Comparison of ENCODE assay signal across 25 cellular contexts in the genomic region with DNA sequence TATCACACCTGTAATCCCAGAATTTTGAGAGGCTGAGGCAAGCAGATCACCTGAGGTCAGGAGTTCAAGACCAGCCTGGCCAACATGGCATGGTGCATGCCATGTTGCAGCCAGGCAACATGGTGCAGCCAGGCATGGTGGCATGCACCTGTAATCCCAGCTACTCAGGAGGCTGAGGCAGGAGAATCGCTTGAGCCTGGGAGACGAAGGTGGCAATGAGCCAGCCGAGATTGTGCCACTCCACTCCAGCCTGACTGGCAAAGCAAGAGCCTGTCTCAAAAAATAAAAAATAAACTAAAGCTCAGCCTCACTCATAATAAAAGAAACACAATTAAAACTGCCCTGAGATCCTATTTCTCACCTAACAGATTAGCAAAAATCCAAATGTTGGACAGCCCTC. TPM values are rescaled to one million over a fixed set of nuclear protein-coding genes. Genes with fewer than 3 reads are reported as not detected.
A peak's percentile ranks its signal among the peaks of the same experiment; 100 is the strongest.
DNase-seq lines count a peak whose midpoint lies in the region; ATAC-seq, FAIRE-seq and TF ChIP-seq lines count a peak whose summit lies in the region.
"Had no signal": no experiment of that assay in that cellular context is flagged by ENCODE, and none has a peak within 500 bp of the region (broad histone marks: within the 10 kb centered on the region; RNA-seq: fewer than 3 reads in every experiment).

No MANE protein-coding gene starts in this region.

- DNase-seq in MG63 = peak; percentile 20
- DNase-seq in fibroblast of mammary gland (ENCODE audit: low read depth) = peak; percentile 34
- DNase-seq in lung (ENCODE audit: low spot score) = peak; percentile 35
- DNase-seq in HK-2 (ENCODE audit: unreplicated experiment) = no peak
- no peak for DNase-seq in urothelium cell line (ENCODE audit: low spot score)
- DNase-seq: BE2C; Calu3; CD8-positive, alpha-beta T cell; DMS153; NCI-H1092; NCI-H1436; NCI-H187 treated with DMSO at 0.1 percent for 48 hours; NCI-H2107; NCI-H2227 treated with DMSO at 0.1 percent for 48 hours; NCI-H510A; NCI-H774 had no signal

- no peak for FAIRE-seq in urothelium cell line (lab: Jason Lieb, UNC)
- FAIRE-seq: GM18507, H1 had no signal

- no peaks in the 10 kb centered on the region for H4K20me1 ChIP-seq in BLaER1 treated with 17β-estradiol and CSF1 and Interleukin-3, amounts not matched to agents 10 nM and 100 nM

- peaks cover 54 to 66% (median 56%) of the 10 kb centered on the region in 10 experiments for H3K4me1 ChIP-seq in BLaER1 treated with 17β-estradiol and CSF1 and Interleukin-3, amounts not matched to agents 10 nM and 100 nM
- H3K4me1 ChIP-seq in lung (ENCODE audit: control insufficient read depth in 2 of 2, insufficient read depth in 2 of 2, low read length in 2 of 2) = no peaks in the 10 kb centered on the region
- H3K4me1 ChIP-seq: A549, BE2C, SJSA1 had no signal

- H3K9ac ChIP-seq in BLaER1 treated with 17β-estradiol and CSF1 and Interleukin-3, amounts not matched to agents 10 nM and 100 nM = no peak overlapping the region; a peak in 1 of 22 replicates

- H3K27ac ChIP-seq in BLaER1 treated with 17β-estradiol and CSF1 and Interleukin-3, amounts not matched to agents 10 nM and 100 nM = no peak overlapping the region
- no peak overlapping the region for H3K27ac ChIP-seq in lung (ENCODE audit: low read depth in 1 of 2, low read length in 1 of 2)
- H3K27ac ChIP-seq: A549, SJSA1 had no signal

- no peaks in the 10 kb centered on the region for H3K9me3 ChIP-seq in BLaER1 treated with 17β-estradiol and CSF1 and Interleukin-3, amounts not matched to agents 10 nM and 100 nM (replicated peaks in 1 of 11)
- H3K9me3 ChIP-seq in MG63 = peaks cover 4% of the 10 kb centered on the region; the same call in 1 of the 2 replicates
- H3K9me3 ChIP-seq in lung (ENCODE audit: control insufficient read depth in 2 of 2, insufficient read depth in 1 of 2, low read length in 1 of 2) = no peaks in the 10 kb centered on the region
- H3K9me3 ChIP-seq: A549, BE2C, SJSA1 had no signal

- no peaks in the 10 kb centered on the region for H3K27me3 ChIP-seq in BLaER1 treated with 17β-estradiol and CSF1 and Interleukin-3, amounts not matched to agents 10 nM and 100 nM
- H3K27me3 ChIP-seq in MG63 (peaks cover 11% of the 10 kb centered on the region), lung (ENCODE audit: control insufficient read depth, insufficient read depth) (no peaks in the 10 kb centered on the region)

- ATAC-seq in lung (ENCODE audit: insufficient read depth, low FRiP score) = no peak
- ATAC-seq in GM21723 (IDR thresholded peaks at IDR 0.05; ENCODE audit: unreplicated experiment) = no peak
- ATAC-seq: A549; CD8-positive, alpha-beta T cell; HCT116; K562; Right ventricle myocardium inferior had no signal

- 61 to 68% methylated on average over 3 of the region's 3 CpGs for WGBS in lung, 2 donors

- TF ChIP-seq CTCF in fibroblast of mammary gland (conservative IDR thresholded peaks at IDR 0.05; ENCODE audit: control insufficient read depth, insufficient read depth, low read depth, low read length) (no peak), lung (IDR thresholded peaks at IDR 0.05; ENCODE audit: control extremely low read depth, extremely low read depth) (no peak)

- no peak overlapping the region for H3K4me3 ChIP-seq in BLaER1 treated with 17β-estradiol and CSF1 and Interleukin-3, amounts not matched to agents 10 nM and 100 nM
- no peak overlapping the region for H3K4me3 ChIP-seq in MG63
- H3K4me3 ChIP-seq in fibroblast of mammary gland (ENCODE audit: control insufficient read depth, low read depth, low read length) = no peak overlapping the region
- H3K4me3 ChIP-seq in lung = no peak overlapping the region
- H3K4me3 ChIP-seq: A549, K562, SJSA1 had no signal

- peak overlapping the region; percentile 46 to 98 (median 89); a peak in 17 of 22 replicates for H3K4me2 ChIP-seq in BLaER1 treated with 17β-estradiol and CSF1 and Interleukin-3, amounts not matched to agents 10 nM and 100 nM
- H3K4me2 ChIP-seq: A549 had no signal

- H3K36me3 ChIP-seq in BLaER1 treated with 17β-estradiol and CSF1 and Interleukin-3, amounts not matched to agents 10 nM and 100 nM = no peaks in the 10 kb centered on the region
- H3K36me3 ChIP-seq in MG63 (no peaks in the 10 kb centered on the region), lung (ENCODE audit: control insufficient read depth in 2 of 2, insufficient read depth in 2 of 2, low read length in 2 of 2) (no peaks in the 10 kb centered on the region)
- H3K36me3 ChIP-seq: BE2C, SJSA1 had no signal

RNA-seq across cellular contexts. Expression of gene MAP3K10, which starts 49.7 kb away (rescaled TPM):
- total RNA-seq in MG63 (2014; rRNA removed; shearing (Covaris generic); ENCODE audit: low replicate concordance) = 4.2 and 13.8 TPM in 2 replicates
- total RNA-seq in lung = 10 to 100 TPM in 1 of 2 donors, 1 to 10 TPM in 1; 4.4 to 18.0 TPM
- 10 to 100 TPM in 1 of 2 donors, 1 to 10 TPM in 1; 6.9 to 15.7 TPM for polyA plus RNA-seq in lung

RNA-seq across cellular contexts. Expression of gene ZNF780A, which starts 50.8 kb away (rescaled TPM):
- total RNA-seq in MG63 (2014; rRNA removed; shearing (Covaris generic); ENCODE audit: low replicate concordance) = 1.5 and 61.0 TPM in 2 replicates
- 10 to 100 TPM; 17.6 to 22.5 TPM for total RNA-seq in lung
- polyA plus RNA-seq in lung = 10 to 100 TPM; 10.4 to 32.9 TPM

Comparison
In these comparisons a context has a peak if more than half of its experiments do, and no peak if none do; other contexts are left out.
1. DNase-seq: peak in MG63 (single experiment), fibroblast of mammary gland (single experiment) and lung (single experiment); none in HK-2 (single experiment) and urothelium cell line (single experiment).